1 cellular context compared by ENCODE assay signal in the genomic region with DNA sequence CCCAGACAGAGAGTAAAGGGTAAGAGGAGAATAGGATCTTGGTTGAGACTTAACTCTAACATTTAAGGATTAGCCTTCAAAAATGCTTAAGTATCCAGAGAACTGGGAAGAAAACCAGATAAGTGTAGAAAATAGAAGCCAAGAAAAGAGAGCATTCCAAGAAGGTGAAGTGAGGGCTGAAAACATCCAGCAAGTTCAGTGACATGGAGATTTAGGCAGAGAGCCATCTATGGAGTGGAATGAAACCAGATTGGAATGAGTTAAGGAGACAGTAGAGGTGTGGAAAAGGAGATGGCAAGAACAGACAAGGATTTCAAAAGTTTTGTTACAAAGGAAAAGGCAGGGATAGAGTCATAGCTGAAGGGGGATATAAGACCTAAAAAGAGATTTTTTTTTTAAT.
TF ChIP-seq lines count a peak whose summit lies in the region.

No MANE protein-coding gene starts in this region.

TF ChIP-seq in WTC11, 78 proteins besides CTCF, POLR2A, EP300 and RAD21 (continued from another document):
- TF ChIP-seq AR (CRISPR knock-in tag; IDR thresholded peaks at IDR 0.05) (no peak), EMX1 (CRISPR knock-in tag; IDR thresholded peaks at IDR 0.05) (no peak), PREB (CRISPR knock-in tag; IDR thresholded peaks at IDR 0.05; ENCODE audit: borderline replicate concordance) (no peak), NFYB (CRISPR knock-in tag; conservative IDR thresholded peaks at IDR 0.05; ENCODE audit: low read depth) (no peak), SP1 (CRISPR knock-in tag; conservative IDR thresholded peaks at IDR 0.05) (no peak), ZNF396 (CRISPR knock-in tag; IDR thresholded peaks at IDR 0.05; ENCODE audit: borderline replicate concordance) (no peak), ESRRA (CRISPR knock-in tag; IDR thresholded peaks at IDR 0.05; ENCODE audit: borderline replicate concordance) (no peak)
- TF ChIP-seq, protein P1, sequence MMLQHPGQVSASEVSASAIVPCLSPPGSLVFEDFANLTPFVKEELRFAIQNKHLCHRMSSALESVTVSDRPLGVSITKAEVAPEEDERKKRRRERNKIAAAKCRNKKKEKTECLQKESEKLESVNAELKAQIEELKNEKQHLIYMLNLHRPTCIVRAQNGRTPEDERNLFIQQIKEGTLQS (CRISPR knock-in tag; conservative IDR thresholded peaks at IDR 0.05), result no peak
- TF ChIP-seq, protein P2, sequence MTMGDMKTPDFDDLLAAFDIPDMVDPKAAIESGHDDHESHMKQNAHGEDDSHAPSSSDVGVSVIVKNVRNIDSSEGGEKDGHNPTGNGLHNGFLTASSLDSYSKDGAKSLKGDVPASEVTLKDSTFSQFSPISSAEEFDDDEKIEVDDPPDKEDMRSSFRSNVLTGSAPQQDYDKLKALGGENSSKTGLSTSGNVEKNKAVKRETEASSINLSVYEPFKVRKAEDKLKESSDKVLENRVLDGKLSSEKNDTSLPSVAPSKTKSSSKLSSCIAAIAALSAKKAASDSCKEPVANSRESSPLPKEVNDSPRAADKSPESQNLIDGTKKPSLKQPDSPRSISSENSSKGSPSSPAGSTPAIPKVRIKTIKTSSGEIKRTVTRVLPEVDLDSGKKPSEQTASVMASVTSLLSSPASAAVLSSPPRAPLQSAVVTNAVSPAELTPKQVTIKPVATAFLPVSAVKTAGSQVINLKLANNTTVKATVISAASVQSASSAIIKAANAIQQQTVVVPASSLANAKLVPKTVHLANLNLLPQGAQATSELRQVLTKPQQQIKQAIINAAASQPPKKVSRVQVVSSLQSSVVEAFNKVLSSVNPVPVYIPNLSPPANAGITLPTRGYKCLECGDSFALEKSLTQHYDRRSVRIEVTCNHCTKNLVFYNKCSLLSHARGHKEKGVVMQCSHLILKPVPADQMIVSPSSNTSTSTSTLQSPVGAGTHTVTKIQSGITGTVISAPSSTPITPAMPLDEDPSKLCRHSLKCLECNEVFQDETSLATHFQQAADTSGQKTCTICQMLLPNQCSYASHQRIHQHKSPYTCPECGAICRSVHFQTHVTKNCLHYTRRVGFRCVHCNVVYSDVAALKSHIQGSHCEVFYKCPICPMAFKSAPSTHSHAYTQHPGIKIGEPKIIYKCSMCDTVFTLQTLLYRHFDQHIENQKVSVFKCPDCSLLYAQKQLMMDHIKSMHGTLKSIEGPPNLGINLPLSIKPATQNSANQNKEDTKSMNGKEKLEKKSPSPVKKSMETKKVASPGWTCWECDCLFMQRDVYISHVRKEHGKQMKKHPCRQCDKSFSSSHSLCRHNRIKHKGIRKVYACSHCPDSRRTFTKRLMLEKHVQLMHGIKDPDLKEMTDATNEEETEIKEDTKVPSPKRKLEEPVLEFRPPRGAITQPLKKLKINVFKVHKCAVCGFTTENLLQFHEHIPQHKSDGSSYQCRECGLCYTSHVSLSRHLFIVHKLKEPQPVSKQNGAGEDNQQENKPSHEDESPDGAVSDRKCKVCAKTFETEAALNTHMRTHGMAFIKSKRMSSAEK (CRISPR knock-in tag; IDR thresholded peaks at IDR 0.05; ENCODE audit: borderline replicate concordance), result no peak
TF ChIP-seq in WTC11: peak in this region for 0.
